Comparison of ENCODE assay signal across 1 cellular context in genomic region chr9:27582794-27583193, GRCh38.
TF ChIP-seq lines count a peak whose summit lies in the region.

No MANE protein-coding gene starts in this region.

TF ChIP-seq in HepG2, 621 proteins besides CTCF, POLR2A, EP300 and RAD21:
- no peak for TF ChIP-seq ZNF367 (CRISPR knock-in tag; IDR thresholded peaks at IDR 0.05; ENCODE audit: borderline replicate concordance)
- peak; percentile 14 for TF ChIP-seq ZFP36 (IDR thresholded peaks at IDR 0.05; ENCODE audit: borderline replicate concordance, low read depth, low read length, partially characterized antibody)
